In the genomic region with DNA sequence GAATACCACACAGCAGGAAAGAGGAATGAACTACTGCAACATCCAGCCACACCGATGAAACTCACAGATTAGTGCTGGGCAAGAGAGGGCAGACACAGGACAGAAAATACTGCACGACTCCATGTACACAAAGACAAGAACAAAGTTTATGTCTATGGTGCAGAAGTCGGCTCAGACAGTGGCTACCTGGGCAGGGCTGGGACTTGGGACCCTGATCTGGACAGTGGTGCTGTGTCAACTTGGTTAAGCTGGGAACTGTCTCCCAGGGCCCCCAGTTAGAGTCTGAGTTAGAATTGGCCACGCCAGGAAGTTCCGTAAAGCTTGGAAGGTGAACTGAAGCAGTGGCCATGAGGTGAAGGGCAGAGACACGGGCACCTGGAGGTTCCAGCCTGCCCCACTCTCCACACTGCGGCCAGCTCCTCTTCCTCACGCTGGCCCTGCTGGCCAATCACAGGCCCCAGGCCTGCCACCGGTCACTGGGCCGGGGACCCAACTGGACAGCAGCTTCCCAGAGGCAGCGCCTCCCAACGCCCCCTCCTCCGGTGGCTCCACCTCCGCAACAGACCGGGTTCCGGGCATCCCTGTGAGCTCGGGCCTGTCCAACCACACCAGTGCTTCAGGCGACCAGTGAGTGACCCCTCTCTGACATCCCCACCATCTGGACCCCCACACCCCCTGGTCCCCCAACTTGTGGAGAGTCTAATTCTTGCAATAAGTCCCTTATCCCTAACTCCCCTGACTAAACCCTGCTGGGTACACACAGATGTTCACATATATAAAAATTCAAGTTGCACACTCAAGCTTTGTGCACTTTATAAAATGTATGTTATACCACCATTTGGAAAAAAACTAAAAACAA, we compare ENCODE assay signal across 1 cellular context.
TF ChIP-seq lines count a peak whose summit lies in the region.

No MANE protein-coding gene starts in this region.

TF ChIP-seq in HepG2, 621 proteins besides CTCF, POLR2A, EP300 and RAD21 (continued from another document and continues in another):
- TF ChIP-seq KAT7 (CRISPR knock-in tag; IDR thresholded peaks at IDR 0.05; ENCODE audit: borderline replicate concordance) = no peak
- no peak for TF ChIP-seq TGIF2 (CRISPR knock-in tag; IDR thresholded peaks at IDR 0.05)
- TF ChIP-seq PHF21A (CRISPR knock-in tag; IDR thresholded peaks at IDR 0.05) = peak; percentile 89
- TF ChIP-seq, protein P1, sequence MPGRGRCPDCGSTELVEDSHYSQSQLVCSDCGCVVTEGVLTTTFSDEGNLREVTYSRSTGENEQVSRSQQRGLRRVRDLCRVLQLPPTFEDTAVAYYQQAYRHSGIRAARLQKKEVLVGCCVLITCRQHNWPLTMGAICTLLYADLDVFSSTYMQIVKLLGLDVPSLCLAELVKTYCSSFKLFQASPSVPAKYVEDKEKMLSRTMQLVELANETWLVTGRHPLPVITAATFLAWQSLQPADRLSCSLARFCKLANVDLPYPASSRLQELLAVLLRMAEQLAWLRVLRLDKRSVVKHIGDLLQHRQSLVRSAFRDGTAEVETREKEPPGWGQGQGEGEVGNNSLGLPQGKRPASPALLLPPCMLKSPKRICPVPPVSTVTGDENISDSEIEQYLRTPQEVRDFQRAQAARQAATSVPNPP (CRISPR knock-in tag; IDR thresholded peaks at IDR 0.05) = no peak
- TF ChIP-seq, protein P2, sequence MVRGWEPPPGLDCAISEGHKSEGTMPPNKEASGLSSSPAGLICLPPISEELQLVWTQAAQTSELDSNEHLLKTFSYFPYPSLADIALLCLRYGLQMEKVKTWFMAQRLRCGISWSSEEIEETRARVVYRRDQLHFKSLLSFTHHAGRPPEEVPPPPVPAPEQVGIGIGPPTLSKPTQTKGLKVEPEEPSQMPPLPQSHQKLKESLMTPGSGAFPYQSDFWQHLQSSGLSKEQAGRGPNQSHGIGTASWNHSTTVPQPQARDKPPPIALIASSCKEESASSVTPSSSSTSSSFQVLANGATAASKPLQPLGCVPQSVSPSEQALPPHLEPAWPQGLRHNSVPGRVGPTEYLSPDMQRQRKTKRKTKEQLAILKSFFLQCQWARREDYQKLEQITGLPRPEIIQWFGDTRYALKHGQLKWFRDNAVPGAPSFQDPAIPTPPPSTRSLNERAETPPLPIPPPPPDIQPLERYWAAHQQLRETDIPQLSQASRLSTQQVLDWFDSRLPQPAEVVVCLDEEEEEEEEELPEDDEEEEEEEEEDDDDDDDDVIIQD (CRISPR knock-in tag; IDR thresholded peaks at IDR 0.05; ENCODE audit: low read depth) = 0 out of 2 replicates have a peak, but pooled peaks have one; percentile 30
- TF ChIP-seq, protein P3, sequence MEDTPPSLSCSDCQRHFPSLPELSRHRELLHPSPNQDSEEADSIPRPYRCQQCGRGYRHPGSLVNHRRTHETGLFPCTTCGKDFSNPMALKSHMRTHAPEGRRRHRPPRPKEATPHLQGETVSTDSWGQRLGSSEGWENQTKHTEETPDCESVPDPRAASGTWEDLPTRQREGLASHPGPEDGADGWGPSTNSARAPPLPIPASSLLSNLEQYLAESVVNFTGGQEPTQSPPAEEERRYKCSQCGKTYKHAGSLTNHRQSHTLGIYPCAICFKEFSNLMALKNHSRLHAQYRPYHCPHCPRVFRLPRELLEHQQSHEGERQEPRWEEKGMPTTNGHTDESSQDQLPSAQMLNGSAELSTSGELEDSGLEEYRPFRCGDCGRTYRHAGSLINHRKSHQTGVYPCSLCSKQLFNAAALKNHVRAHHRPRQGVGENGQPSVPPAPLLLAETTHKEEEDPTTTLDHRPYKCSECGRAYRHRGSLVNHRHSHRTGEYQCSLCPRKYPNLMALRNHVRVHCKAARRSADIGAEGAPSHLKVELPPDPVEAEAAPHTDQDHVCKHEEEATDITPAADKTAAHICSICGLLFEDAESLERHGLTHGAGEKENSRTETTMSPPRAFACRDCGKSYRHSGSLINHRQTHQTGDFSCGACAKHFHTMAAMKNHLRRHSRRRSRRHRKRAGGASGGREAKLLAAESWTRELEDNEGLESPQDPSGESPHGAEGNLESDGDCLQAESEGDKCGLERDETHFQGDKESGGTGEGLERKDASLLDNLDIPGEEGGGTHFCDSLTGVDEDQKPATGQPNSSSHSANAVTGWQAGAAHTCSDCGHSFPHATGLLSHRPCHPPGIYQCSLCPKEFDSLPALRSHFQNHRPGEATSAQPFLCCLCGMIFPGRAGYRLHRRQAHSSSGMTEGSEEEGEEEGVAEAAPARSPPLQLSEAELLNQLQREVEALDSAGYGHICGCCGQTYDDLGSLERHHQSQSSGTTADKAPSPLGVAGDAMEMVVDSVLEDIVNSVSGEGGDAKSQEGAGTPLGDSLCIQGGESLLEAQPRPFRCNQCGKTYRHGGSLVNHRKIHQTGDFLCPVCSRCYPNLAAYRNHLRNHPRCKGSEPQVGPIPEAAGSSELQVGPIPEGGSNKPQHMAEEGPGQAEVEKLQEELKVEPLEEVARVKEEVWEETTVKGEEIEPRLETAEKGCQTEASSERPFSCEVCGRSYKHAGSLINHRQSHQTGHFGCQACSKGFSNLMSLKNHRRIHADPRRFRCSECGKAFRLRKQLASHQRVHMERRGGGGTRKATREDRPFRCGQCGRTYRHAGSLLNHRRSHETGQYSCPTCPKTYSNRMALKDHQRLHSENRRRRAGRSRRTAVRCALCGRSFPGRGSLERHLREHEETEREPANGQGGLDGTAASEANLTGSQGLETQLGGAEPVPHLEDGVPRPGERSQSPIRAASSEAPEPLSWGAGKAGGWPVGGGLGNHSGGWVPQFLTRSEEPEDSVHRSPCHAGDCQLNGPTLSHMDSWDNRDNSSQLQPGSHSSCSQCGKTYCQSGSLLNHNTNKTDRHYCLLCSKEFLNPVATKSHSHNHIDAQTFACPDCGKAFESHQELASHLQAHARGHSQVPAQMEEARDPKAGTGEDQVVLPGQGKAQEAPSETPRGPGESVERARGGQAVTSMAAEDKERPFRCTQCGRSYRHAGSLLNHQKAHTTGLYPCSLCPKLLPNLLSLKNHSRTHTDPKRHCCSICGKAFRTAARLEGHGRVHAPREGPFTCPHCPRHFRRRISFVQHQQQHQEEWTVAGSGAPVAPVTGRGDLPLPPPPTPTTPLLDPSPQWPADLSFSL (CRISPR knock-in tag; IDR thresholded peaks at IDR 0.05) = peak; percentile 61; the same call in 1 of the 2 replicates
- TF ChIP-seq, protein P4, sequence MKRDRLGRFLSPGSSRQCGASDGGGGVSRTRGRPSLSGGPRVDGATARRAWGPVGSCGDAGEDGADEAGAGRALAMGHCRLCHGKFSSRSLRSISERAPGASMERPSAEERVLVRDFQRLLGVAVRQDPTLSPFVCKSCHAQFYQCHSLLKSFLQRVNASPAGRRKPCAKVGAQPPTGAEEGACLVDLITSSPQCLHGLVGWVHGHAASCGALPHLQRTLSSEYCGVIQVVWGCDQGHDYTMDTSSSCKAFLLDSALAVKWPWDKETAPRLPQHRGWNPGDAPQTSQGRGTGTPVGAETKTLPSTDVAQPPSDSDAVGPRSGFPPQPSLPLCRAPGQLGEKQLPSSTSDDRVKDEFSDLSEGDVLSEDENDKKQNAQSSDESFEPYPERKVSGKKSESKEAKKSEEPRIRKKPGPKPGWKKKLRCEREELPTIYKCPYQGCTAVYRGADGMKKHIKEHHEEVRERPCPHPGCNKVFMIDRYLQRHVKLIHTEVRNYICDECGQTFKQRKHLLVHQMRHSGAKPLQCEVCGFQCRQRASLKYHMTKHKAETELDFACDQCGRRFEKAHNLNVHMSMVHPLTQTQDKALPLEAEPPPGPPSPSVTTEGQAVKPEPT (CRISPR knock-in tag; IDR thresholded peaks at IDR 0.05; ENCODE audit: low read depth) = 0 out of 2 replicates have a peak, but pooled peaks have one; percentile 46
- TF ChIP-seq ZNF317 (CRISPR knock-in tag; IDR thresholded peaks at IDR 0.05) = 0 out of 2 replicates have a peak, but pooled peaks have one; percentile 7
- TF ChIP-seq ZNF263 (CRISPR knock-in tag; IDR thresholded peaks at IDR 0.05) = 0 out of 2 replicates have a peak, but pooled peaks have one; percentile 54
- TF ChIP-seq, protein P5, sequence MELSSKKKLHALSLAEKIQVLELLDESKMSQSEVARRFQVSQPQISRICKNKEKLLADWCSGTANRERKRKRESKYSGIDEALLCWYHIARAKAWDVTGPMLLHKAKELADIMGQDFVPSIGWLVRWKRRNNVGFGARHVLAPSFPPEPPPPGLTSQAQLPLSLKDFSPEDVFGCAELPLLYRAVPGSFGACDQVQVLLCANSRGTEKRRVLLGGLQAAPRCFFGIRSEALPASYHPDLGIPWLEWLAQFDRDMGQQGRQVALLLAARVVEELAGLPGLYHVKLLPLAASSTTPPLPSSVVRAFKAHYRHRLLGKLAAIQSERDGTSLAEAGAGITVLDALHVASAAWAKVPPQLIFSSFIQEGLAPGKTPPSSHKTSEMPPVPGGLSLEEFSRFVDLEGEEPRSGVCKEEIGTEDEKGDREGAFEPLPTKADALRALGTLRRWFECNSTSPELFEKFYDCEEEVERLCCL (CRISPR knock-in tag; IDR thresholded peaks at IDR 0.05; ENCODE audit: borderline replicate concordance) = no peak
- TF ChIP-seq TP53 (CRISPR knock-in tag; conservative IDR thresholded peaks at IDR 0.05) = no peak
- peak; percentile 52; the same call in 1 of the 2 replicates for TF ChIP-seq HNRNPL (IDR thresholded peaks at IDR 0.05; ENCODE audit: low read depth, low read length)
- no peak for TF ChIP-seq SMARCC2 (IDR thresholded peaks at IDR 0.05)
- no peak for TF ChIP-seq ZFP1 (CRISPR knock-in tag; IDR thresholded peaks at IDR 0.05)
- TF ChIP-seq ZBTB38 (CRISPR knock-in tag; IDR thresholded peaks at IDR 0.05) = peak; percentile 75; the same call in 1 of the 2 replicates
- no peak for TF ChIP-seq POLR2AphosphoS2 (IDR thresholded peaks at IDR 0.05; ENCODE audit: low read depth, low read length)
- TF ChIP-seq ZSCAN31 (CRISPR knock-in tag; IDR thresholded peaks at IDR 0.05; ENCODE audit: low read depth) = peak; percentile 49; the same call in 1 of the 2 replicates
- no peak for TF ChIP-seq SMAD3 (CRISPR knock-in tag; IDR thresholded peaks at IDR 0.05)
- TF ChIP-seq, protein P6, sequence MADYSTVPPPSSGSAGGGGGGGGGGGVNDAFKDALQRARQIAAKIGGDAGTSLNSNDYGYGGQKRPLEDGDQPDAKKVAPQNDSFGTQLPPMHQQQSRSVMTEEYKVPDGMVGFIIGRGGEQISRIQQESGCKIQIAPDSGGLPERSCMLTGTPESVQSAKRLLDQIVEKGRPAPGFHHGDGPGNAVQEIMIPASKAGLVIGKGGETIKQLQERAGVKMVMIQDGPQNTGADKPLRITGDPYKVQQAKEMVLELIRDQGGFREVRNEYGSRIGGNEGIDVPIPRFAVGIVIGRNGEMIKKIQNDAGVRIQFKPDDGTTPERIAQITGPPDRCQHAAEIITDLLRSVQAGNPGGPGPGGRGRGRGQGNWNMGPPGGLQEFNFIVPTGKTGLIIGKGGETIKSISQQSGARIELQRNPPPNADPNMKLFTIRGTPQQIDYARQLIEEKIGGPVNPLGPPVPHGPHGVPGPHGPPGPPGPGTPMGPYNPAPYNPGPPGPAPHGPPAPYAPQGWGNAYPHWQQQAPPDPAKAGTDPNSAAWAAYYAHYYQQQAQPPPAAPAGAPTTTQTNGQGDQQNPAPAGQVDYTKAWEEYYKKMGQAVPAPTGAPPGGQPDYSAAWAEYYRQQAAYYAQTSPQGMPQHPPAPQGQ (CRISPR knock-in tag; IDR thresholded peaks at IDR 0.05; ENCODE audit: borderline replicate concordance) = no peak
- peak; percentile 80 for TF ChIP-seq HOXA3 (CRISPR knock-in tag; IDR thresholded peaks at IDR 0.05)
- TF ChIP-seq ZNF773 (CRISPR knock-in tag; IDR thresholded peaks at IDR 0.05; ENCODE audit: borderline replicate concordance) = no peak
- TF ChIP-seq HNF4A (CRISPR knock-in tag; IDR thresholded peaks at IDR 0.05) = peak; percentile 93
- TF ChIP-seq, protein P7, sequence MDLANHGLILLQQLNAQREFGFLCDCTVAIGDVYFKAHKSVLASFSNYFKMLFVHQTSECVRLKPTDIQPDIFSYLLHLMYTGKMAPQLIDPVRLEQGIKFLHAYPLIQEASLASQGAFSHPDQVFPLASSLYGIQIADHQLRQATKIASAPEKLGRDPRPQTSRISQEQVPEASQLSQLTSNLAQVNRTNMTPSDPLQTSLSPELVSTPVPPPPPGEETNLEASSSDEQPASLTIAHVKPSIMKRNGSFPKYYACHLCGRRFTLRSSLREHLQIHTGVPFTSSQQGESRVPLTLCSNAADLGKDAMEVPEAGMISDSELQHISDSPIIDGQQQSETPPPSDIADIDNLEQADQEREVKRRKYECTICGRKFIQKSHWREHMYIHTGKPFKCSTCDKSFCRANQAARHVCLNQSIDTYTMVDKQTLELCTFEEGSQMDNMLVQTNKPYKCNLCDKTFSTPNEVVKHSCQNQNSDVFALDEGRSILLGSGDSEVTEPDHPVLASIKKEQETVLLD (CRISPR knock-in tag; IDR thresholded peaks at IDR 0.05; ENCODE audit: low read depth) = no peak
